1 cellular context compared by ENCODE assay signal in genomic region chr4:44725861-44726820, GRCh38.
TF ChIP-seq lines count a peak whose summit lies in the region.

Gene GNPDA2, minus strand, starts transcription at chr4:44726556. Its CDS starts 4,349 bp downstream, at chr4:44722207.

TF ChIP-seq in K562, 482 proteins besides CTCF, POLR2A, EP300 and RAD21 (continued from another document and continues in another):
- no peak for TF ChIP-seq ZNF280A (IDR thresholded peaks at IDR 0.05; ENCODE audit: low read depth, partially characterized antibody)
- TF ChIP-seq BRCA1 (IDR thresholded peaks at IDR 0.05) = no peak
- no peak for TF ChIP-seq BRCA1 (CRISPR knock-in tag; IDR thresholded peaks at IDR 0.05)
- no peak for TF ChIP-seq RBM22 (IDR thresholded peaks at IDR 0.05; ENCODE audit: low read depth, low read length, poor library complexity, severe bottlenecking)
- no peak for TF ChIP-seq BRF1 (IDR thresholded peaks at IDR 0.05; ENCODE audit: borderline replicate concordance, extremely low read depth, insufficient read length)
- TF ChIP-seq ZNF644 (tag; IDR thresholded peaks at IDR 0.05; ENCODE audit: low read depth) = no peak
- no peak for TF ChIP-seq PHF21A (IDR thresholded peaks at IDR 0.05; ENCODE audit: borderline replicate concordance, low read depth)
- TF ChIP-seq ZBTB8A (IDR thresholded peaks at IDR 0.05; ENCODE audit: partially characterized antibody) = no peak
- TF ChIP-seq ASH1L (IDR thresholded peaks at IDR 0.05; ENCODE audit: borderline replicate concordance, low read depth, partially characterized antibody) = no peak
- TF ChIP-seq THAP12 (CRISPR knock-in tag; IDR thresholded peaks at IDR 0.05) = no peak
- TF ChIP-seq RBM17 (IDR thresholded peaks at IDR 0.05; ENCODE audit: borderline replicate concordance, low read depth, low read length) = no peak
- peak; percentile 47; the same call in 1 of the 2 replicates for TF ChIP-seq E2F3 (CRISPR knock-in tag; IDR thresholded peaks at IDR 0.05)
- no peak for TF ChIP-seq ZBTB34 (CRISPR knock-in tag; IDR thresholded peaks at IDR 0.05)
- no peak for TF ChIP-seq EHMT2 (IDR thresholded peaks at IDR 0.05)
- no peak for TF ChIP-seq MITF (IDR thresholded peaks at IDR 0.05)
- TF ChIP-seq E4F1 (CRISPR knock-in tag; IDR thresholded peaks at IDR 0.05; ENCODE audit: borderline replicate concordance) = no peak
- TF ChIP-seq, protein P1, sequence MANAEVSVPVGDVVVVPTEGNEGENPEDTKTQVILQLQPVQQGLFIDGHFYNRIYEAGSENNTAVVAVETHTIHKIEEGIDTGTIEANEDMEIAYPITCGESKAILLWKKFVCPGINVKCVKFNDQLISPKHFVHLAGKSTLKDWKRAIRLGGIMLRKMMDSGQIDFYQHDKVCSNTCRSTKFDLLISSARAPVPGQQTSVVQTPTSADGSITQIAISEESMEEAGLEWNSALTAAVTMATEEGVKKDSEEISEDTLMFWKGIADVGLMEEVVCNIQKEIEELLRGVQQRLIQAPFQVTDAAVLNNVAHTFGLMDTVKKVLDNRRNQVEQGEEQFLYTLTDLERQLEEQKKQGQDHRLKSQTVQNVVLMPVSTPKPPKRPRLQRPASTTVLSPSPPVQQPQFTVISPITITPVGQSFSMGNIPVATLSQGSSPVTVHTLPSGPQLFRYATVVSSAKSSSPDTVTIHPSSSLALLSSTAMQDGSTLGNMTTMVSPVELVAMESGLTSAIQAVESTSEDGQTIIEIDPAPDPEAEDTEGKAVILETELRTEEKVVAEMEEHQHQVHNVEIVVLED (CRISPR knock-in tag; IDR thresholded peaks at IDR 0.05) = no peak
- no peak for TF ChIP-seq ZNF780A (CRISPR knock-in tag; IDR thresholded peaks at IDR 0.05)
- TF ChIP-seq ZNF232 (CRISPR knock-in tag; IDR thresholded peaks at IDR 0.05) = no peak
- 0 out of 2 replicates have a peak, but pooled peaks have one; percentile 8 for TF ChIP-seq FOXM1 (IDR thresholded peaks at IDR 0.05; ENCODE audit: low read depth)
- TF ChIP-seq FOXM1 (CRISPR knock-in tag; IDR thresholded peaks at IDR 0.05; ENCODE audit: low read depth) = no peak
- no peak for TF ChIP-seq ZNF785 (CRISPR knock-in tag; IDR thresholded peaks at IDR 0.05)
- no peak; the same call in 1 of the 2 replicates for TF ChIP-seq TAF7 (tag; IDR thresholded peaks at IDR 0.05)
- 0 out of 2 replicates have a peak, but pooled peaks have one; percentile 31 for TF ChIP-seq USF1 (CRISPR knock-in tag; IDR thresholded peaks at IDR 0.05)
- TF ChIP-seq SREBF1 (IDR thresholded peaks at IDR 0.05; ENCODE audit: borderline replicate concordance, low read depth, low read length) = no peak
- TF ChIP-seq ZNF24 (IDR thresholded peaks at IDR 0.05) = no peak
- peak; percentile 96 to 99 for TF ChIP-seq E2F6 (IDR thresholded peaks at IDR 0.05; ENCODE audit: borderline replicate concordance in 1 of 2, extremely low read depth in 1 of 2, insufficient read depth in 1 of 2, insufficient read length in 1 of 2, low read depth in 1 of 2, low read length in 1 of 2, poor library complexity in 1 of 2, severe bottlenecking in 1 of 2)
- no peak for TF ChIP-seq ZNF551 (CRISPR knock-in tag; IDR thresholded peaks at IDR 0.05)
- TF ChIP-seq SRSF7 (optimal IDR thresholded peaks at IDR 0.05; ENCODE audit: low read depth, low read length) = no peak
- TF ChIP-seq HMG20B (CRISPR knock-in tag; IDR thresholded peaks at IDR 0.05) = no peak
- TF ChIP-seq, protein P2, sequence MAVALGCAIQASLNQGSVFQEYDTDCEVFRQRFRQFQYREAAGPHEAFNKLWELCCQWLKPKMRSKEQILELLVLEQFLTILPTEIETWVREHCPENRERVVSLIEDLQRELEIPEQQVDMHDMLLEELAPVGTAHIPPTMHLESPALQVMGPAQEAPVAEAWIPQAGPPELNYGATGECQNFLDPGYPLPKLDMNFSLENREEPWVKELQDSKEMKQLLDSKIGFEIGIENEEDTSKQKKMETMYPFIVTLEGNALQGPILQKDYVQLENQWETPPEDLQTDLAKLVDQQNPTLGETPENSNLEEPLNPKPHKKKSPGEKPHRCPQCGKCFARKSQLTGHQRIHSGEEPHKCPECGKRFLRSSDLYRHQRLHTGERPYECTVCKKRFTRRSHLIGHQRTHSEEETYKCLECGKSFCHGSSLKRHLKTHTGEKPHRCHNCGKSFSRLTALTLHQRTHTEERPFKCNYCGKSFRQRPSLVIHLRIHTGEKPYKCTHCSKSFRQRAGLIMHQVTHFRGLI (CRISPR knock-in tag; IDR thresholded peaks at IDR 0.05) = no peak
- no peak for TF ChIP-seq CHAMP1 (IDR thresholded peaks at IDR 0.05)
- TF ChIP-seq SPI1 (IDR thresholded peaks at IDR 0.05; ENCODE audit: borderline replicate concordance, low read depth, low read length) = no peak; the same call in 1 of the 2 replicates
- TF ChIP-seq NFATC3 (IDR thresholded peaks at IDR 0.05) = no peak
- TF ChIP-seq SMC3 (conservative IDR thresholded peaks at IDR 0.05; ENCODE audit: insufficient read depth, low read depth, low read length) = no peak
- TF ChIP-seq HMG20A (CRISPR knock-in tag; conservative IDR thresholded peaks at IDR 0.05) = no peak
- 0 out of 4 replicates have a peak, but pooled peaks of 1 of the 2 experiments have one; percentile 9 for TF ChIP-seq MLLT1 (IDR thresholded peaks at IDR 0.05)
- no peak for TF ChIP-seq NR3C1 (CRISPR knock-in tag; IDR thresholded peaks at IDR 0.05)
- no peak for TF ChIP-seq ZBTB43 (CRISPR knock-in tag; IDR thresholded peaks at IDR 0.05)
